20 cellular contexts compared by ENCODE assay signal in genomic region chr7:139121-139520, GRCh38. TPM values are rescaled to one million over a fixed set of nuclear protein-coding genes. Genes with fewer than 3 reads are reported as not detected.
DNase-seq lines count a peak whose midpoint lies in the region; ATAC-seq lines count a peak whose summit lies in the region.
"Had no signal": no experiment of that assay in that cellular context is flagged by ENCODE, and none has a peak within 500 bp of the region (broad histone marks: within the 10 kb centered on the region; RNA-seq: fewer than 3 reads in every experiment).

No MANE protein-coding gene starts in this region.

- H3K27me3 ChIP-seq in H7 (ENCODE audit: control insufficient read depth, insufficient read depth, low read length) (no peaks in the 10 kb centered on the region), NT2/D1 (ENCODE audit: insufficient read depth, insufficient read length) (no peaks in the 10 kb centered on the region)
- H3K27me3 ChIP-seq: ovary had no signal

- H3K36me3 ChIP-seq in H7 (replicated peaks; ENCODE audit: control insufficient read depth, insufficient read depth, low read length) = no peaks in the 10 kb centered on the region
- peaks cover under 1% of the 10 kb centered on the region for H3K36me3 ChIP-seq in NT2/D1 (ENCODE audit: insufficient read depth, insufficient read length, low read length)
- H3K36me3 ChIP-seq: ovary had no signal

- H3K4me1 ChIP-seq in NT2/D1 (ENCODE audit: insufficient read depth, insufficient read length) = peaks cover 5% of the 10 kb centered on the region

- H3K4me3 ChIP-seq in H7 (ENCODE audit: insufficient read depth, low read depth, low read length) = no peak overlapping the region
- no peak overlapping the region for H3K4me3 ChIP-seq in NT2/D1 (ENCODE audit: insufficient read length, low read depth)
- H3K4me3 ChIP-seq in iPS-18c (ENCODE audit: insufficient read depth, low read depth, low read length) = peak overlapping the region; percentile 9; the same call in 1 of the 2 replicates
- H3K4me3 ChIP-seq: ovary had no signal

- intact Hi-C loops in posterior vena cava (cut with DNase I) = no loop called here

- peak overlapping the region; percentile 1 for H3K9ac ChIP-seq in NT2/D1 (ENCODE audit: insufficient read length, low read depth)

- DNase-seq in H7 (peak; percentile 78), NT2/D1 (ENCODE audit: low read depth, low spot score) (peak; percentile 55), posterior vena cava (ENCODE audit: low spot score) (peak; percentile 67), NCI-H2081 (lab: John Stamatoyannopoulos, UW) (no peak)
- DNase-seq: C1 segment of cervical spinal cord; COR-L47; DND-41; effector memory CD8-positive, alpha-beta T cell; erythroblast; GF-D8; NCI-H187 treated with DMSO at 0.1 percent for 48 hours; SIG-M5; trophoblast cell had no signal

- H3K9me3 ChIP-seq in NT2/D1 (ENCODE audit: insufficient read depth, low read length) (no peaks in the 10 kb centered on the region), iPS-18c (ENCODE audit: control insufficient read depth, insufficient read depth, low read length) (no peaks in the 10 kb centered on the region)
- H3K9me3 ChIP-seq: ovary had no signal

- ATAC-seq in HG03108 (IDR thresholded peaks at IDR 0.05; ENCODE audit: unreplicated experiment) (no peak), HG02938 (IDR thresholded peaks at IDR 0.05; ENCODE audit: unreplicated experiment) (no peak)
- ATAC-seq: activated naive CD4-positive, alpha-beta T cell treated with anti-CD3 and anti-CD28 coated beads, Interleukin-2, amount 50 U/mL, for 72 hours; effector memory CD8-positive, alpha-beta T cell; naive thymus-derived CD8-positive, alpha-beta T cell; stimulated activated memory B cell treated with anti-CD40 and anti-IgM and Interleukin-4, amounts not matched to agents 10 μg/mL and 1 μg/mL and 100 μg/mL, for 72 hours had no signal

RNA-seq across cellular contexts. Expression of gene FAM20C, which starts 53.2 kb away (rescaled TPM):
- 63.2 and 71.5 TPM in 2 replicates for total RNA-seq in H7 (2014; rRNA removed; shearing (Covaris generic))
- total RNA-seq in posterior vena cava = 10 to 100 TPM; 56.6 to 74.3 TPM

Comparison
In these comparisons a context has a peak if more than half of its experiments do, and no peak if none do; other contexts are left out.
1. DNase-seq: peak in H7 (single experiment), NT2/D1 (single experiment) and posterior vena cava (single experiment); none in NCI-H2081 (0 of 2).